In genomic region chr22:50293441-50294318, GRCh38 we compare ENCODE assay signal across 1 cellular context.
TF ChIP-seq lines count a peak whose summit lies in the region.

No MANE protein-coding gene starts in this region.

TF ChIP-seq in HepG2, 621 proteins besides CTCF, POLR2A, EP300 and RAD21 (continued from another document and continues in another):
- TF ChIP-seq, protein P1, sequence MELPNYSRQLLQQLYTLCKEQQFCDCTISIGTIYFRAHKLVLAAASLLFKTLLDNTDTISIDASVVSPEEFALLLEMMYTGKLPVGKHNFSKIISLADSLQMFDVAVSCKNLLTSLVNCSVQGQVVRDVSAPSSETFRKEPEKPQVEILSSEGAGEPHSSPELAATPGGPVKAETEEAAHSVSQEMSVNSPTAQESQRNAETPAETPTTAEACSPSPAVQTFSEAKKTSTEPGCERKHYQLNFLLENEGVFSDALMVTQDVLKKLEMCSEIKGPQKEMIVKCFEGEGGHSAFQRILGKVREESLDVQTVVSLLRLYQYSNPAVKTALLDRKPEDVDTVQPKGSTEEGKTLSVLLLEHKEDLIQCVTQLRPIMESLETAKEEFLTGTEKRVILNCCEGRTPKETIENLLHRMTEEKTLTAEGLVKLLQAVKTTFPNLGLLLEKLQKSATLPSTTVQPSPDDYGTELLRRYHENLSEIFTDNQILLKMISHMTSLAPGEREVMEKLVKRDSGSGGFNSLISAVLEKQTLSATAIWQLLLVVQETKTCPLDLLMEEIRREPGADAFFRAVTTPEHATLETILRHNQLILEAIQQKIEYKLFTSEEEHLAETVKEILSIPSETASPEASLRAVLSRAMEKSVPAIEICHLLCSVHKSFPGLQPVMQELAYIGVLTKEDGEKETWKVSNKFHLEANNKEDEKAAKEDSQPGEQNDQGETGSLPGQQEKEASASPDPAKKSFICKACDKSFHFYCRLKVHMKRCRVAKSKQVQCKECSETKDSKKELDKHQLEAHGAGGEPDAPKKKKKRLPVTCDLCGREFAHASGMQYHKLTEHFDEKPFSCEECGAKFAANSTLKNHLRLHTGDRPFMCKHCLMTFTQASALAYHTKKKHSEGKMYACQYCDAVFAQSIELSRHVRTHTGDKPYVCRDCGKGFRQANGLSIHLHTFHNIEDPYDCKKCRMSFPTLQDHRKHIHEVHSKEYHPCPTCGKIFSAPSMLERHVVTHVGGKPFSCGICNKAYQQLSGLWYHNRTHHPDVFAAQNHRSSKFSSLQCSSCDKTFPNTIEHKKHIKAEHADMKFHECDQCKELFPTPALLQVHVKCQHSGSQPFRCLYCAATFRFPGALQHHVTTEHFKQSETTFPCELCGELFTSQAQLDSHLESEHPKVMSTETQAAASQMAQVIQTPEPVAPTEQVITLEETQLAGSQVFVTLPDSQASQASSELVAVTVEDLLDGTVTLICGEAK (IDR thresholded peaks at IDR 0.05), result no peak
- TF ChIP-seq, protein P1 (CRISPR knock-in tag; IDR thresholded peaks at IDR 0.05), result no peak; the same call in 1 of the 2 replicates
- peak; percentile 27; the same call in 1 of the 2 replicates for TF ChIP-seq CEBPG (CRISPR knock-in tag; IDR thresholded peaks at IDR 0.05)
- peak; percentile 86 for TF ChIP-seq HNRNPK (IDR thresholded peaks at IDR 0.05; ENCODE audit: low read depth, low read length, poor library complexity, severe bottlenecking)
- TF ChIP-seq, protein P2, sequence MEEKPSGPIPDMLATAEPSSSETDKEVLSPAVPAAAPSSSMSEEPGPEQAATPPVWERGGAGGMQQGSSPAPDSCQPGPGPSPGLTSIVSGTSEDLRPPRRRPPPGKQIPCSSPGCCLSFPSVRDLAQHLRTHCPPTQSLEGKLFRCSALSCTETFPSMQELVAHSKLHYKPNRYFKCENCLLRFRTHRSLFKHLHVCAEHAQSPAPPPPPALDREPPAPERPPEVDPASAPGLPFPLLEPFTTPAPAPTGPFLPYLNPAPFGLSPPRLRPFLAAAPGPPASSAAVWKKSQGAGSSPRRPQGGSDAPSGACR (CRISPR knock-in tag; IDR thresholded peaks at IDR 0.05), result peak; percentile 87; the same call in 1 of the 2 replicates
- peak; percentile 86 for TF ChIP-seq ZMYM3 (CRISPR knock-in tag; IDR thresholded peaks at IDR 0.05)
- peak; percentile 84 for TF ChIP-seq HIVEP1 (CRISPR knock-in tag; IDR thresholded peaks at IDR 0.05)
- peak; percentile 60 for TF ChIP-seq MEF2D (CRISPR knock-in tag; IDR thresholded peaks at IDR 0.05)
- no peak; the same call in none of the 2 replicates for TF ChIP-seq ZNF639 (CRISPR knock-in tag; conservative IDR thresholded peaks at IDR 0.05)
- 0 out of 2 replicates have a peak, but pooled peaks have one; percentile 50 for TF ChIP-seq HOXA5 (CRISPR knock-in tag; IDR thresholded peaks at IDR 0.05)
- TF ChIP-seq GRHL1 (CRISPR knock-in tag; conservative IDR thresholded peaks at IDR 0.05), result no peak
- TF ChIP-seq ZNF318 (CRISPR knock-in tag; IDR thresholded peaks at IDR 0.05), result no peak; the same call in 1 of the 2 replicates
- TF ChIP-seq YY1 (IDR thresholded peaks at IDR 0.05; ENCODE audit: insufficient read depth, insufficient replicate concordance, low read depth, low read length), result no peak
- TF ChIP-seq ZNF574 (CRISPR knock-in tag; IDR thresholded peaks at IDR 0.05), result peak; percentile 91
- peak; percentile 67; the same call in 1 of the 2 replicates for TF ChIP-seq KDM5B (CRISPR knock-in tag; IDR thresholded peaks at IDR 0.05; ENCODE audit: borderline replicate concordance)
- TF ChIP-seq ISX (CRISPR knock-in tag; conservative IDR thresholded peaks at IDR 0.05), result 0 out of 2 replicates have a peak, but pooled peaks have one; percentile 62
- TF ChIP-seq, protein P3, sequence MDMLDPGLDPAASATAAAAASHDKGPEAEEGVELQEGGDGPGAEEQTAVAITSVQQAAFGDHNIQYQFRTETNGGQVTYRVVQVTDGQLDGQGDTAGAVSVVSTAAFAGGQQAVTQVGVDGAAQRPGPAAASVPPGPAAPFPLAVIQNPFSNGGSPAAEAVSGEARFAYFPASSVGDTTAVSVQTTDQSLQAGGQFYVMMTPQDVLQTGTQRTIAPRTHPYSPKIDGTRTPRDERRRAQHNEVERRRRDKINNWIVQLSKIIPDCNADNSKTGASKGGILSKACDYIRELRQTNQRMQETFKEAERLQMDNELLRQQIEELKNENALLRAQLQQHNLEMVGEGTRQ (IDR thresholded peaks at IDR 0.05; ENCODE audit: low read depth, low read length), result peak; percentile 25; the same call in 1 of the 2 replicates
- TF ChIP-seq, protein P3 (CRISPR knock-in tag; IDR thresholded peaks at IDR 0.05; ENCODE audit: borderline replicate concordance), result 0 out of 2 replicates have a peak, but pooled peaks have one; percentile 44
- no peak for TF ChIP-seq SIN3B (IDR thresholded peaks at IDR 0.05; ENCODE audit: low read length)
- TF ChIP-seq ZFP36 (IDR thresholded peaks at IDR 0.05; ENCODE audit: borderline replicate concordance, low read depth, low read length, partially characterized antibody), result no peak
- no peak for TF ChIP-seq DNMT1 (CRISPR knock-in tag; IDR thresholded peaks at IDR 0.05)
- TF ChIP-seq KAT8 (CRISPR knock-in tag; IDR thresholded peaks at IDR 0.05), result peak; percentile 78; the same call in 1 of the 2 replicates
